Comparison of ENCODE assay signal across 15 cellular contexts in genomic region chr18:59517446-59518171, GRCh38.
DNase-seq lines count a peak whose midpoint lies in the region; ATAC-seq, FAIRE-seq and TF ChIP-seq lines count a peak whose summit lies in the region.
"Had no signal": no experiment of that assay in that cellular context is flagged by ENCODE, and none has a peak within 500 bp of the region (broad histone marks: within the 10 kb centered on the region; RNA-seq: fewer than 3 reads in every experiment).

No MANE protein-coding gene starts in this region.

- H3K4me3 ChIP-seq in GM12878 (no peak overlapping the region), left lung (no peak overlapping the region), adrenal gland (no peak overlapping the region)
- H3K4me3 ChIP-seq: psoas muscle had no signal

- DNase-seq in Caki2 (ENCODE audit: low read depth) (peak; percentile 10), GM12878 (ENCODE audit: low read depth, low spot score) (no peak), left lung (no peak), GM19240 (ENCODE audit: insufficient read length, low spot score) (no peak), adrenal gland (no peak), anterior cingulate cortex (lab: John Stamatoyannopoulos, UW) (no peak), glutamatergic neuron (no peak)
- DNase-seq: activated CD8-positive, alpha-beta T cell treated with anti-CD3 and anti-CD28 coated beads for 36 hours; CD4-positive, CD25-positive, alpha-beta regulatory T cell; NCI-H1694; psoas muscle had no signal

- intact Hi-C loops in GM12878 (cut with micrococcal nuclease; ENCODE audit: unreplicated experiment) = no loop called here
- intact Hi-C loops in left lung (cut with DNase I) = no loop called here
- intact Hi-C loops in adrenal gland (cut with DNase I) = no loop called here

- 38% methylated on average over 4 of the region's 4 CpGs for WGBS in GM12878 (ENCODE audit: insufficient coverage, insufficient replicate concordance, low lambda C conversion rate, missing lambda C conversion rate)
- 76 to 82% (median 80%) methylated on average over 4 of the region's 4 CpGs for WGBS in adrenal gland, 4 donors

- H3K4me2 ChIP-seq in GM12878 (ENCODE audit: control insufficient read depth, insufficient read depth) = no peak overlapping the region

- peaks cover 5% of the 10 kb centered on the region for H3K36me3 Mint-ChIP-seq in glutamatergic neuron (ENCODE audit: unreplicated experiment)
- H3K36me3 Mint-ChIP-seq: activated naive CD4-positive, alpha-beta T cell treated with anti-CD3 and anti-CD28 coated beads, Interleukin-2, amount 50 U/mL, for 24 hours; CD4-positive, CD25-positive, alpha-beta regulatory T cell; memory B cell had no signal

- CTCF ChIA-PET in GM12878 (lab: Yijun Ruan, JAX) = interaction anchor here (0.5 kb wide), 1 partner anchor 1689 kb away, joined by 3 read pairs; no protein-coding TSS in a partner anchor

- H3K27me3 Mint-ChIP-seq in glutamatergic neuron (ENCODE audit: unreplicated experiment) = no peaks in the 10 kb centered on the region

- no peak overlapping the region for H3K27ac Mint-ChIP-seq in glutamatergic neuron (ENCODE audit: unreplicated experiment)
- H3K27ac Mint-ChIP-seq: activated CD8-positive, alpha-beta T cell treated with anti-CD3 and anti-CD28 coated beads for 36 hours; activated naive CD4-positive, alpha-beta T cell treated with anti-CD3 and anti-CD28 coated beads, Interleukin-2, amount 50 U/mL, for 24 hours; CD4-positive, CD25-positive, alpha-beta regulatory T cell; memory B cell; T-helper 2 cell treated with Interferon-gamma antibody and Interleukin-4, amounts not matched to agents 5 μg/mL and 100 μg/mL, for 36 hours had no signal

- ATAC-seq in GM12878 (no peak), left lung (peak; percentile 27)
- ATAC-seq: activated CD8-positive, alpha-beta T cell treated with anti-CD3 and anti-CD28 coated beads for 36 hours; psoas muscle had no signal

- in situ Hi-C loops in Caki2 (cut with HindIII; ENCODE audit: low pct_unique_long_range_greater_than_20kb, low sequenced_read_pairs) (no loop called here), GM12878 (cut with MboI) (no loop called here)

- TF ChIP-seq EP300 in Ishikawa (IDR thresholded peaks at IDR 0.05; ENCODE audit: borderline replicate concordance) (no peak), GM12878 (IDR thresholded peaks at IDR 0.05; ENCODE audit: borderline replicate concordance in 1 of 2, control insufficient read depth in 1 of 2, low read depth in 2 of 2, low read length in 2 of 2) (no peak)

- H3K4me1 ChIP-seq in GM12878 (ENCODE audit: control insufficient read depth, insufficient read depth, low read length) = no peaks in the 10 kb centered on the region
- H3K4me1 ChIP-seq in left lung = peaks cover 0 to 6% of the 10 kb centered on the region in 2 donors
- H3K4me1 ChIP-seq in adrenal gland (replicated peaks in 1 of 2) = peaks cover 19 to 39% of the 10 kb centered on the region in 2 donors
- H3K4me1 ChIP-seq: psoas muscle had no signal

- TF ChIP-seq POLR2A in GM12878 (IDR thresholded peaks at IDR 0.05; ENCODE audit: low read depth, low read length) (no peak), adrenal gland (IDR thresholded peaks at IDR 0.05) (no peak)

- H3K36me3 ChIP-seq in GM12878 (ENCODE audit: control insufficient read depth in 2 of 2, insufficient read depth in 2 of 2, low read length in 1 of 2) (no peaks in the 10 kb centered on the region), left lung (no peaks in the 10 kb centered on the region), adrenal gland (replicated peaks in 1 of 2) (no peaks in the 10 kb centered on the region)

- SMC1A ChIA-PET in GM12878 (lab: Charles Lee; ENCODE audit: uncharacterized antibody, unreplicated experiment) = no interaction called here

- H3K9me3 ChIP-seq in GM12878 (replicated peaks; ENCODE audit: control insufficient read depth, insufficient read depth, low read length) (no peaks in the 10 kb centered on the region), left lung (no peaks in the 10 kb centered on the region), adrenal gland (replicated peaks in 1 of 3) (no peaks in the 10 kb centered on the region)
- H3K9me3 ChIP-seq: psoas muscle had no signal

- H3K27ac ChIP-seq in GM12878 (ENCODE audit: control insufficient read depth, insufficient read depth) = no peak overlapping the region
- H3K27ac ChIP-seq in left lung = no peak overlapping the region
- H3K27ac ChIP-seq in adrenal gland = peak overlapping the region in 2 of 5 donors; percentile 57 to 66
- H3K27ac ChIP-seq: psoas muscle had no signal

- no peak overlapping the region for H2AFZ ChIP-seq in GM12878 (ENCODE audit: control insufficient read depth, low read depth, low read length)

- H3K9me3 Mint-ChIP-seq in glutamatergic neuron (ENCODE audit: unreplicated experiment) = no peaks in the 10 kb centered on the region
- H3K9me3 Mint-ChIP-seq: activated CD8-positive, alpha-beta T cell treated with anti-CD3 and anti-CD28 coated beads for 36 hours; activated naive CD4-positive, alpha-beta T cell treated with anti-CD3 and anti-CD28 coated beads, Interleukin-2, amount 50 U/mL, for 24 hours; memory B cell; T-helper 2 cell treated with Interferon-gamma antibody and Interleukin-4, amounts not matched to agents 5 μg/mL and 100 μg/mL, for 36 hours had no signal

- no peaks in the 10 kb centered on the region for H3K79me2 ChIP-seq in GM12878 (ENCODE audit: control insufficient read depth, insufficient read depth, low read length)

- TF ChIP-seq RAD21 in Ishikawa (IDR thresholded peaks at IDR 0.05; ENCODE audit: low read depth) (no peak), GM12878 (IDR thresholded peaks at IDR 0.05; ENCODE audit: insufficient read depth, low read depth, low read length) (no peak)

- no peak for FAIRE-seq in GM12878 (lab: Jason Lieb, UNC)

- no peaks in the 10 kb centered on the region for H4K20me1 ChIP-seq in GM12878 (ENCODE audit: control insufficient read depth, insufficient read depth)

- H3K27me3 ChIP-seq in GM12878 (replicated peaks in 1 of 2; ENCODE audit: control insufficient read depth in 2 of 2, insufficient read depth in 2 of 2, low read length in 1 of 2) (peaks cover 2 to 4% of the 10 kb centered on the region in 2 experiments; a peak in 2 of 4 replicates), left lung (no peaks in the 10 kb centered on the region), adrenal gland (no peaks in the 10 kb centered on the region)

- POLR2A ChIA-PET in GM12878 (lab: Charles Lee) = no interaction called here

- RAD21 ChIA-PET in GM12878 (lab: Charles Lee; ENCODE audit: unreplicated experiment) = no interaction called here

- peaks cover 2% of the 10 kb centered on the region for H3K4me1 Mint-ChIP-seq in glutamatergic neuron (ENCODE audit: low read depth, unreplicated experiment)
- H3K4me1 Mint-ChIP-seq: activated naive CD4-positive, alpha-beta T cell treated with anti-CD3 and anti-CD28 coated beads, Interleukin-2, amount 50 U/mL, for 24 hours; CD4-positive, CD25-positive, alpha-beta regulatory T cell; memory B cell had no signal

- H3K9ac ChIP-seq in GM12878 (ENCODE audit: control insufficient read depth, insufficient read depth, low read length) = no peak overlapping the region

- no TSS peak for BruUV-seq in GM12878 (replicated peaks; lab: Mats Ljungman, UMichigan)

- H3K4me3 Mint-ChIP-seq in glutamatergic neuron (ENCODE audit: unreplicated experiment) = no peak overlapping the region
- H3K4me3 Mint-ChIP-seq: activated CD8-positive, alpha-beta T cell treated with anti-CD3 and anti-CD28 coated beads for 36 hours; activated naive CD4-positive, alpha-beta T cell treated with anti-CD3 and anti-CD28 coated beads, Interleukin-2, amount 50 U/mL, for 24 hours; CD4-positive, CD25-positive, alpha-beta regulatory T cell; memory B cell; T-helper 2 cell treated with Interferon-gamma antibody and Interleukin-4, amounts not matched to agents 5 μg/mL and 100 μg/mL, for 36 hours had no signal

- TF ChIP-seq CTCF in GM12878 (IDR thresholded peaks at IDR 0.05 in 2 of 3, conservative IDR thresholded peaks at IDR 0.05 in 1 of 3; ENCODE audit: control insufficient read depth in 2 of 3, extremely low read depth in 1 of 3, insufficient read depth in 1 of 3, low read depth in 3 of 3, low read length in 3 of 3) (no peak), left lung (IDR thresholded peaks at IDR 0.05) (no peak), adrenal gland (IDR thresholded peaks at IDR 0.05) (no peak), glutamatergic neuron (IDR thresholded peaks at IDR 0.05; ENCODE audit: partially characterized antibody, unreplicated experiment) (no peak)

TF ChIP-seq in Ishikawa, 13 proteins besides CTCF, POLR2A, EP300 and RAD21 (continues in another document):
- TF ChIP-seq, protein P1, sequence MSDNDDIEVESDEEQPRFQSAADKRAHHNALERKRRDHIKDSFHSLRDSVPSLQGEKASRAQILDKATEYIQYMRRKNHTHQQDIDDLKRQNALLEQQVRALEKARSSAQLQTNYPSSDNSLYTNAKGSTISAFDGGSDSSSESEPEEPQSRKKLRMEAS (IDR thresholded peaks at IDR 0.05) = no peak

TF ChIP-seq in GM12878, 131 proteins besides CTCF, POLR2A, EP300 and RAD21 (continues in another document):
- TF ChIP-seq IKZF2 (IDR thresholded peaks at IDR 0.05) (no peak), ZNF217 (IDR thresholded peaks at IDR 0.05) (no peak)
- TF ChIP-seq, protein P2, sequence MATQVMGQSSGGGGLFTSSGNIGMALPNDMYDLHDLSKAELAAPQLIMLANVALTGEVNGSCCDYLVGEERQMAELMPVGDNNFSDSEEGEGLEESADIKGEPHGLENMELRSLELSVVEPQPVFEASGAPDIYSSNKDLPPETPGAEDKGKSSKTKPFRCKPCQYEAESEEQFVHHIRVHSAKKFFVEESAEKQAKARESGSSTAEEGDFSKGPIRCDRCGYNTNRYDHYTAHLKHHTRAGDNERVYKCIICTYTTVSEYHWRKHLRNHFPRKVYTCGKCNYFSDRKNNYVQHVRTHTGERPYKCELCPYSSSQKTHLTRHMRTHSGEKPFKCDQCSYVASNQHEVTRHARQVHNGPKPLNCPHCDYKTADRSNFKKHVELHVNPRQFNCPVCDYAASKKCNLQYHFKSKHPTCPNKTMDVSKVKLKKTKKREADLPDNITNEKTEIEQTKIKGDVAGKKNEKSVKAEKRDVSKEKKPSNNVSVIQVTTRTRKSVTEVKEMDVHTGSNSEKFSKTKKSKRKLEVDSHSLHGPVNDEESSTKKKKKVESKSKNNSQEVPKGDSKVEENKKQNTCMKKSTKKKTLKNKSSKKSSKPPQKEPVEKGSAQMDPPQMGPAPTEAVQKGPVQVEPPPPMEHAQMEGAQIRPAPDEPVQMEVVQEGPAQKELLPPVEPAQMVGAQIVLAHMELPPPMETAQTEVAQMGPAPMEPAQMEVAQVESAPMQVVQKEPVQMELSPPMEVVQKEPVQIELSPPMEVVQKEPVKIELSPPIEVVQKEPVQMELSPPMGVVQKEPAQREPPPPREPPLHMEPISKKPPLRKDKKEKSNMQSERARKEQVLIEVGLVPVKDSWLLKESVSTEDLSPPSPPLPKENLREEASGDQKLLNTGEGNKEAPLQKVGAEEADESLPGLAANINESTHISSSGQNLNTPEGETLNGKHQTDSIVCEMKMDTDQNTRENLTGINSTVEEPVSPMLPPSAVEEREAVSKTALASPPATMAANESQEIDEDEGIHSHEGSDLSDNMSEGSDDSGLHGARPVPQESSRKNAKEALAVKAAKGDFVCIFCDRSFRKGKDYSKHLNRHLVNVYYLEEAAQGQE (IDR thresholded peaks at IDR 0.05; ENCODE audit: low read depth, low read length) = peak; percentile 82
